ENCODE assay signal across 20 cellular contexts in the genomic region with DNA sequence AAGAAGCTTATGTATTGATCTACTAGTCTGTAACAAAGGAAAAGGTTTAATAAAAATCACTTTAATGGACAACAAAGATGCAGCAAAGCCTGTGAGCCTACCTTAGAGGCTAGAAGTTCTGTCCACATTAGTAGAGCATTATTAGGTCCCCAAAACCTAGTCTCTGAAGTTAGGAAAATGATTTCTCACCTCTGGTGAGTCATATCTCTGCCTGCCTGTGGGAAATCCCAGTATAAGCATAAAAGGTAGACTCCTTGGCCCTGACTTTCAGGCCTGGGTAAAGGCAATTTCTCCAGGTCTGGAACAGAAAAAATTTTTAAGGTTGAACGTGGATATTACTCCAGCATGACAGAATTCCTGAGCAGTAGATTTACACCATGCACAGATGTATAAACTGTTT.
DNase-seq lines count a peak whose midpoint lies in the region; ATAC-seq and TF ChIP-seq lines count a peak whose summit lies in the region.
"Had no signal": no experiment of that assay in that cellular context is flagged by ENCODE, and none has a peak within 500 bp of the region (broad histone marks: within the 10 kb centered on the region; RNA-seq: fewer than 3 reads in every experiment).

No MANE protein-coding gene starts in this region.

- peaks cover 9% of the 10 kb centered on the region for H3K4me1 ChIP-seq in mammary epithelial cell (ENCODE audit: insufficient read depth, low read length)

- H4K20me1 ChIP-seq in mammary epithelial cell (ENCODE audit: insufficient read depth, low read length) = no peaks in the 10 kb centered on the region

- H3K36me3 ChIP-seq in mammary epithelial cell (ENCODE audit: insufficient read depth, low read length) = no peaks in the 10 kb centered on the region

- no peak overlapping the region for H3K4me3 ChIP-seq in mammary epithelial cell (replicated peaks in 1 of 3; ENCODE audit: insufficient read depth in 1 of 3, low read depth in 2 of 3, low read length in 3 of 3)

- dilution Hi-C loops in mammary epithelial cell (cut with HindIII; ENCODE audit: low sequenced_read_pairs) = no loop called here

- no peak overlapping the region for H3K9ac ChIP-seq in mammary epithelial cell (ENCODE audit: insufficient read depth, low read length)

- no peaks in the 10 kb centered on the region for H3K9me3 ChIP-seq in mammary epithelial cell (replicated peaks; ENCODE audit: insufficient read depth, low read length)

- no peaks in the 10 kb centered on the region for H3K27me3 ChIP-seq in mammary epithelial cell (ENCODE audit: insufficient read depth, low read length)

- no TSS peak for BruUV-seq in mammary epithelial cell (replicated peaks; lab: Mats Ljungman, UMichigan)

- no peaks in the 10 kb centered on the region for H3K79me2 ChIP-seq in mammary epithelial cell (ENCODE audit: insufficient read depth, low read length)

- peak overlapping the region; percentile 47 for H2AFZ ChIP-seq in mammary epithelial cell (ENCODE audit: low read depth, low read length)

- no peak overlapping the region for H3K27ac ChIP-seq in mammary epithelial cell (ENCODE audit: insufficient read depth, low read depth, low read length)

- peak; percentile 39 for DNase-seq in mammary epithelial cell
- DNase-seq in inferior parietal cortex (ENCODE audit: extremely low spot score) = no peak
- DNase-seq in NCI-H82 (lab: John Stamatoyannopoulos, UW) = no peak
- no peak for DNase-seq in retina
- DNase-seq: activated naive CD4-positive, alpha-beta T cell treated with anti-CD3 and anti-CD28 coated beads, Interleukin-2, amount 10 ng/mL, durations not matched to agents 7 days and 5 days; activated T-cell treated with anti-CD3 and anti-CD28 coated beads, Interleukin-2, amount 50 U/mL, for 48 hours; CD8-positive, alpha-beta T cell; effector memory CD8-positive, alpha-beta T cell; GF-D8; HCEC 1CT; NCI-H2171; NCI-H69; OCI-M1 had no signal

- H3K4me2 ChIP-seq in mammary epithelial cell (ENCODE audit: insufficient read depth, low read depth, low read length) = no peak overlapping the region

- intact Hi-C loops in mammary epithelial cell (cut with micrococcal nuclease) = loop anchor here (2.0 kb wide), 2 partner anchors 43 to 201 kb away; no protein-coding TSS in a partner anchor

- 11% methylated on average over 1 of the region's 1 CpG for WGBS in mammary epithelial cell (ENCODE audit: low coverage, missing lambda C conversion rate)

- in situ Hi-C loops in mammary epithelial cell (cut with MboI; ENCODE audit: low sequenced_read_pairs in 2 of 2) = no loop called here

- ATAC-seq in GM18508 (IDR thresholded peaks at IDR 0.05; ENCODE audit: insufficient read depth, unreplicated experiment) (peak; percentile 52), GM19463 (IDR thresholded peaks at IDR 0.05; ENCODE audit: unreplicated experiment) (peak; percentile 79), HG02885 (IDR thresholded peaks at IDR 0.05; ENCODE audit: poor library complexity, unreplicated experiment) (peak; percentile 51), GM18517 (IDR thresholded peaks at IDR 0.05; ENCODE audit: unreplicated experiment) (no peak)
- ATAC-seq: CD8-positive, alpha-beta T cell; effector memory CD8-positive, alpha-beta T cell; left lobe of liver; stimulated activated effector memory CD8-positive, alpha-beta T cell treated with anti-CD3 and anti-CD28 coated beads, Interleukin-12 subunit alpha, Interleukin-12 subunit beta, amount 100 ng/mL, for 72 hours; WTC11 had no signal

- CTCF ChIA-PET in mammary epithelial cell (lab: Charles Lee; ENCODE audit: low non-redundant PET) = interaction anchor here (0.5 kb wide), 2 partner anchors 211 to 372 kb away, joined by 3 to 4 read pairs; no protein-coding TSS in a partner anchor

- TF ChIP-seq CTCF in mammary epithelial cell (conservative IDR thresholded peaks at IDR 0.05 in 1 of 2, IDR thresholded peaks at IDR 0.05 in 1 of 2; ENCODE audit: extremely low read depth in 1 of 2, insufficient read depth in 1 of 2, low read depth in 1 of 2, low read length in 2 of 2) = no peak
